In the genomic region with DNA sequence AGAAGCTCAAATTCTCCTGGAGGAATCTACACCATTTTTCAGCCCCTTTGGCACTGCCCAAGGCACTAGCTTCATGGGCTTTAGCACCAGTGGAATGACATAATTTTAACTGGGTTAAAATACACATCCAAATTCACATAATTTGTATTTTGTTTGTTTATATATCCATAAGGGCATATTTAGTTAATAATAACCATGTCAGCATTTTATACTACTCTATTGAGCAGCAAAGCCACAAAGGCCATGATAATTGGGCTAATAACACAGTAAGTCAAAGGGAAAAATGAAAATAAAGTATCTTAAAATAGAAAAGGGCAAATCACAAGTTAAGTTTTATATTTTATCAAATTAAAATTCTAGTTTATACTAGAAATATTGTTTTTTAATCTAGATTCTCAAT, we compare ENCODE assay signal across 1 cellular context.
TF ChIP-seq lines count a peak whose summit lies in the region.

No MANE protein-coding gene starts in this region.

TF ChIP-seq in K562, 482 proteins besides CTCF, POLR2A, EP300 and RAD21 (continued from another document):
- TF ChIP-seq ZNF589 (CRISPR knock-in tag; IDR thresholded peaks at IDR 0.05; ENCODE audit: low read depth), result no peak
